8 cellular contexts compared by ENCODE assay signal in genomic region chr10:102644066-102644645, GRCh38. TPM values are rescaled to one million over a fixed set of nuclear protein-coding genes. Genes with fewer than 3 reads are reported as not detected.
DNase-seq lines count a peak whose midpoint lies in the region; ATAC-seq and TF ChIP-seq lines count a peak whose summit lies in the region.

TSS of gene TRIM8 (plus strand) at chr10:102644479. CDS start at chr10:102644618, 139 bp downstream.

- H3K4me3 ChIP-seq in A673 (ENCODE audit: low read depth, low read length, poor library complexity, severe bottlenecking): peak within 1 kb of the TSS; percentile 96
- H3K4me3 ChIP-seq in prostate gland: peak within 1 kb of the TSS; percentile 83 to 87

- no peaks in the 10 kb centered on the region for H3K9me3 ChIP-seq in A673 (ENCODE audit: low read depth, low read length, poor library complexity, severe bottlenecking)
- H3K9me3 ChIP-seq in prostate gland: no peaks in the 10 kb centered on the region

- H3K36me3 Mint-ChIP-seq in activated naive CD4-positive, alpha-beta T cell treated with anti-CD3 and anti-CD28 coated beads, Interleukin-2, amount 50 U/mL, for 72 hours: peaks cover 9 to 23% of the 10 kb centered on the region in 2 donors

- CTCF ChIA-PET in A673 (lab: Charles Lee): interaction anchor here (0.6 to 0.8 kb wide), 2 partner anchors 110 to 140 kb away, joined by 3 to 4 read pairs; partner anchors contain the start of gene SUFU

- BruUV-seq in A673 (replicated peaks; lab: Mats Ljungman, UMichigan): no TSS peak

- no peaks in the 10 kb centered on the region for H3K27me3 ChIP-seq in A673 (replicated peaks; ENCODE audit: insufficient read depth, low read depth, low read length, poor library complexity)
- H3K27me3 ChIP-seq in prostate gland (replicated peaks; ENCODE audit: insufficient read depth): no peaks in the 10 kb centered on the region

- intact Hi-C loops in A673 (cut with micrococcal nuclease; ENCODE audit: unreplicated experiment) (loop anchor here (10.0 kb wide), 1 partner anchor 249 kb away; the partner anchor contains the start of gene NFKB2), Right ventricle myocardium superior (cut with DNase I) (no loop called here), prostate gland (cut with DNase I) (loop anchor here (2.0 kb wide), 1 partner anchor 141 kb away; the partner anchor contains the start of genes ACTR1A and SUFU)

- H3K27ac ChIP-seq in A673 (ENCODE audit: low read depth, low read length, poor library complexity, severe bottlenecking) (peak within 1 kb of the TSS; percentile 88), prostate gland (peak within 1 kb of the TSS; percentile 97 to 99)

- H3K9me3 Mint-ChIP-seq in activated naive CD4-positive, alpha-beta T cell treated with anti-CD3 and anti-CD28 coated beads, Interleukin-2, amount 50 U/mL, for 72 hours: no peaks in the 10 kb centered on the region

- ATAC-seq in GM19397 (IDR thresholded peaks at IDR 0.05; ENCODE audit: unreplicated experiment): peak; percentile 15
- ATAC-seq in activated naive CD4-positive, alpha-beta T cell treated with anti-CD3 and anti-CD28 coated beads, Interleukin-2, amount 50 U/mL, for 72 hours: no peak
- no peak for ATAC-seq in Right ventricle myocardium superior (ENCODE audit: poor library complexity)
- no peak for ATAC-seq in HG02759 (IDR thresholded peaks at IDR 0.05; ENCODE audit: unreplicated experiment)

- H3K36me3 ChIP-seq in A673 (ENCODE audit: insufficient read depth, low read length, poor library complexity, severe bottlenecking) (no peaks in the 10 kb centered on the region), prostate gland (no peaks in the 10 kb centered on the region)

- H3K4me1 ChIP-seq in A673 (ENCODE audit: insufficient read depth, low read length, poor library complexity, severe bottlenecking) (peaks cover 14% of the 10 kb centered on the region), prostate gland (replicated peaks) (peaks cover 17% of the 10 kb centered on the region)

- TF ChIP-seq POLR2A in prostate gland (IDR thresholded peaks at IDR 0.05): no peak

- TF ChIP-seq CTCF in A673 (conservative IDR thresholded peaks at IDR 0.05; ENCODE audit: low read depth, low read length) (no peak), prostate gland (IDR thresholded peaks at IDR 0.05) (peak in 1 of 4 experiments; percentile 31)

- POLR2A ChIA-PET in A673 (lab: Charles Lee; ENCODE audit: low non-redundant PET): interaction anchor here (0.7 kb wide), 1 partner anchor 348 kb away, joined by 5 read pairs; no protein-coding TSS in a partner anchor

- DNase-seq in A673 (ENCODE audit: low spot score) (peak; percentile 80), RPMI7951 (ENCODE audit: low read depth) (peak; percentile 47), Right ventricle myocardium superior (peak; percentile 75), prostate gland (ENCODE audit: low spot score) (no peak), NCI-H524 treated with DMSO at 0.1 percent for 48 hours (lab: John Stamatoyannopoulos, UW) (no peak)
- DNase-seq in activated naive CD4-positive, alpha-beta T cell treated with anti-CD3 and anti-CD28 coated beads, Interleukin-2, amount 50 U/mL, for 72 hours (ENCODE audit: low spot score in 2 of 2): peak; percentile 68 to 72

- 0% methylated on average over 38 of the region's 80 CpGs for WGBS in prostate gland

- peak within 1 kb of the TSS; percentile 87 to 98 for H3K27ac Mint-ChIP-seq in activated naive CD4-positive, alpha-beta T cell treated with anti-CD3 and anti-CD28 coated beads, Interleukin-2, amount 50 U/mL, for 72 hours

RNA-seq across cellular contexts. Expression of gene TRIM8, which starts in this region (rescaled TPM):
- total RNA-seq in A673 (2021): 29.4 and 32.0 TPM in 2 replicates
- total RNA-seq in RPMI7951 (2014; rRNA removed; shearing (Covaris generic)): 39.3 and 52.8 TPM in 2 replicates
- 10 to 100 TPM; 22.9 to 47.3 TPM for total RNA-seq in activated naive CD4-positive, alpha-beta T cell treated with anti-CD3 and anti-CD28 coated beads, Interleukin-2, amount 50 U/mL, for 72 hours
- 103 TPM for total RNA-seq in Right ventricle myocardium superior
- total RNA-seq in prostate gland: 100 to 1,000 TPM; 148 to 222 TPM

Comparison
In these comparisons a context has a peak if more than half of its experiments do, and no peak if none do; other contexts are left out.
1. DNase-seq: peak in A673 (single experiment), RPMI7951 (single experiment), activated naive CD4-positive, alpha-beta T cell treated with anti-CD3 and anti-CD28 coated beads, Interleukin-2, amount 50 U/mL, for 72 hours (2 of 2) and Right ventricle myocardium superior (single experiment); none in prostate gland (single experiment) and NCI-H524 treated with DMSO at 0.1 percent for 48 hours (single experiment).